Comparison of ENCODE assay signal across 18 cellular contexts in genomic region chr10:94429049-94429707, GRCh38. TPM values are rescaled to one million over a fixed set of nuclear protein-coding genes. Genes with fewer than 3 reads are reported as not detected.
A peak's percentile ranks its signal among the peaks of the same experiment; 100 is the strongest.
DNase-seq lines count a peak whose midpoint lies in the region; ATAC-seq, FAIRE-seq and TF ChIP-seq lines count a peak whose summit lies in the region.
"Had no signal": no experiment of that assay in that cellular context is flagged by ENCODE, and none has a peak within 500 bp of the region (broad histone marks: within the 10 kb centered on the region; RNA-seq: fewer than 3 reads in every experiment).

No MANE protein-coding gene starts in this region.

- H3K18ac ChIP-seq in mesenchymal stem cell (ENCODE audit: low read depth in 1 of 2, low read length in 2 of 2), result no peak overlapping the region

- H3K23ac ChIP-seq in mesenchymal stem cell (ENCODE audit: low read length in 2 of 2), result no peak overlapping the region

- FAIRE-seq in A204.1 (lab: Jason Lieb, UNC), result peak; percentile 64
- FAIRE-seq: K562 had no signal

- H3K27ac Mint-ChIP-seq in natural killer cell treated with Interleukin-12 subunit alpha and Interleukin-12 subunit beta and Interleukin-15 and Interleukin-18, amount 100 ng/mL, for 72 hours, result no peak overlapping the region
- H3K27ac Mint-ChIP-seq: type B pancreatic cell had no signal

- H2BK15ac ChIP-seq in mesenchymal stem cell (ENCODE audit: low read depth, poor library complexity, severe bottlenecking), result no peak overlapping the region

- H3K9me3 ChIP-seq in mesenchymal stem cell (ENCODE audit: control insufficient read depth, low read length) (peaks cover 9% of the 10 kb centered on the region), upper lobe of right lung (peaks cover 7% of the 10 kb centered on the region)

- H3K4me3 Mint-ChIP-seq in natural killer cell treated with Interleukin-12 subunit alpha and Interleukin-12 subunit beta and Interleukin-15 and Interleukin-18, amount 100 ng/mL, for 72 hours, result no peak overlapping the region
- H3K4me3 Mint-ChIP-seq: type B pancreatic cell had no signal

- no peak overlapping the region for H4K91ac ChIP-seq in mesenchymal stem cell (ENCODE audit: low read length)

- H2BK5ac ChIP-seq in mesenchymal stem cell (ENCODE audit: low read depth, low read length, poor library complexity, severe bottlenecking), result no peak overlapping the region

- H2AK5ac ChIP-seq in mesenchymal stem cell (ENCODE audit: low read length, severe bottlenecking), result no peak overlapping the region

- H3K4me1 ChIP-seq in mesenchymal stem cell (ENCODE audit: control insufficient read depth, insufficient read depth, low read depth, low read length), result peaks cover 11% of the 10 kb centered on the region
- H3K4me1 ChIP-seq in upper lobe of right lung, result peaks cover 6% of the 10 kb centered on the region
- H3K4me1 ChIP-seq: foreskin keratinocyte had no signal

- H4K8ac ChIP-seq in mesenchymal stem cell (ENCODE audit: low read length), result no peak overlapping the region

- peaks cover 0 to 13% of the 10 kb centered on the region in 2 donors for H3K27me3 Mint-ChIP-seq in natural killer cell treated with Interleukin-12 subunit alpha and Interleukin-12 subunit beta and Interleukin-15 and Interleukin-18, amount 100 ng/mL, for 72 hours
- H3K27me3 Mint-ChIP-seq: type B pancreatic cell had no signal

- H3K36me3 Mint-ChIP-seq in natural killer cell treated with Interleukin-12 subunit alpha and Interleukin-12 subunit beta and Interleukin-15 and Interleukin-18, amount 100 ng/mL, for 72 hours, result no peaks in the 10 kb centered on the region

- TF ChIP-seq CTCF in upper lobe of right lung (IDR thresholded peaks at IDR 0.05), result no peak

- intact Hi-C loops in left colon (cut with DNase I, micrococcal nuclease), result no loop called here
- intact Hi-C loops in upper lobe of right lung (cut with DNase I), result no loop called here

- H3K9me3 Mint-ChIP-seq in natural killer cell treated with Interleukin-12 subunit alpha and Interleukin-12 subunit beta and Interleukin-15 and Interleukin-18, amount 100 ng/mL, for 72 hours, result no peaks in the 10 kb centered on the region

- no CpG with 5 or more reads among the region's 1 CpG for WGBS in mesenchymal stem cell

- H3K4ac ChIP-seq in mesenchymal stem cell (ENCODE audit: low read depth in 1 of 2, low read length in 2 of 2), result no peak overlapping the region

- H3K36me3 ChIP-seq in mesenchymal stem cell (ENCODE audit: control insufficient read depth in 1 of 2, insufficient read depth in 2 of 2, low read depth in 1 of 2, low read length in 2 of 2) (no peaks in the 10 kb centered on the region), upper lobe of right lung (no peaks in the 10 kb centered on the region)

- DNase-seq in HS-27A (ENCODE audit: low read depth) (peak; percentile 15), fibroblast of gingiva (ENCODE audit: low read depth) (peak; percentile 65), mesenchymal stem cell (no peak), left colon (no peak), middle frontal gyrus (ENCODE audit: extremely low spot score, low spot score) (no peak), upper lobe of right lung (no peak)
- no peak for DNase-seq in natural killer cell treated with Interleukin-12 subunit alpha and Interleukin-12 subunit beta and Interleukin-15 and Interleukin-18, amount 100 ng/mL, for 72 hours (ENCODE audit: low spot score)
- DNase-seq: activated CD4-positive, alpha-beta T cell treated with anti-CD3 and anti-CD28 coated beads for 4 hours; activated T-cell treated with anti-CD3 and anti-CD28 coated beads, Interleukin-2, amount 50 U/mL, for 48 hours; dorsolateral prefrontal cortex; foreskin keratinocyte; NCI-H1105 treated with DMSO at 0.1 percent for 48 hours; NCI-H2171 treated with DMSO at 0.1 percent for 48 hours; NK-92 treated with Interleukin-12 subunit alpha and Interleukin-12 subunit beta, amount 100 ng/mL, for 24 hours; stimulated activated CD4-positive, alpha-beta T cell treated with anti-CD3 and anti-CD28 coated beads, Interleukin-4, amount 100 ng/mL, for 24 hours had no signal

- no peak overlapping the region for H3K4me2 ChIP-seq in mesenchymal stem cell (ENCODE audit: low read length, poor library complexity, severe bottlenecking)

- ATAC-seq in left colon, result no peak
- ATAC-seq in upper lobe of right lung, result no peak
- no peak for ATAC-seq in natural killer cell treated with Interleukin-12 subunit alpha and Interleukin-12 subunit beta and Interleukin-15 and Interleukin-18, amount 100 ng/mL, for 72 hours
- ATAC-seq: foreskin keratinocyte, K562 had no signal

- H3K4me3 ChIP-seq in mesenchymal stem cell (ENCODE audit: insufficient read depth in 1 of 2, low read depth in 1 of 2, low read length in 2 of 2), result peak overlapping the region in 1 of 2 experiments; percentile 40
- no peak overlapping the region for H3K4me3 ChIP-seq in upper lobe of right lung
- H3K4me3 ChIP-seq: dorsolateral prefrontal cortex, K562 had no signal

- H3K27ac ChIP-seq in mesenchymal stem cell (ENCODE audit: low read length, poor library complexity, severe bottlenecking), result peak overlapping the region; percentile 76
- H3K27ac ChIP-seq in upper lobe of right lung, result no peak overlapping the region
- H3K27ac ChIP-seq: foreskin keratinocyte had no signal

- no peak overlapping the region for H2BK120ac ChIP-seq in mesenchymal stem cell (ENCODE audit: low read depth, low read length)

- no peaks in the 10 kb centered on the region for H3K4me1 Mint-ChIP-seq in natural killer cell treated with Interleukin-12 subunit alpha and Interleukin-12 subunit beta and Interleukin-15 and Interleukin-18, amount 100 ng/mL, for 72 hours (ENCODE audit: low read depth in 2 of 2)

- peaks cover 20% of the 10 kb centered on the region for H3K79me1 ChIP-seq in mesenchymal stem cell (replicated peaks; ENCODE audit: low read length, poor library complexity, severe bottlenecking)

- H2AFZ ChIP-seq in mesenchymal stem cell (ENCODE audit: low read depth, low read length), result no peak overlapping the region

- H3K27me3 ChIP-seq in mesenchymal stem cell (ENCODE audit: control insufficient read depth in 1 of 2, insufficient read depth in 1 of 2, low read length in 2 of 2), result no peaks in the 10 kb centered on the region
- H3K27me3 ChIP-seq in upper lobe of right lung, result no peaks in the 10 kb centered on the region
- H3K27me3 ChIP-seq: dorsolateral prefrontal cortex, foreskin keratinocyte had no signal

- H3K9ac ChIP-seq in mesenchymal stem cell (ENCODE audit: low read length), result peak overlapping the region; percentile 32

- H3K14ac ChIP-seq in mesenchymal stem cell (ENCODE audit: low read length in 2 of 2), result no peak overlapping the region

- no peak overlapping the region for H2BK12ac ChIP-seq in mesenchymal stem cell (ENCODE audit: low read length in 2 of 2)

RNA-seq across cellular contexts. Expression of gene TBC1D12, which starts 26.8 kb away (rescaled TPM):
- polyA plus RNA-seq in mesenchymal stem cell (2013, experiment 1 of 2), result 5.7 TPM
- polyA plus RNA-seq in mesenchymal stem cell (2013, experiment 2 of 2), result 6.5 TPM
- total RNA-seq in left colon, result 10 to 100 TPM; 15.0 to 23.8 TPM
- 11.1 TPM for total RNA-seq in upper lobe of right lung
- total RNA-seq in natural killer cell treated with Interleukin-12 subunit alpha and Interleukin-12 subunit beta and Interleukin-15 and Interleukin-18, amount 100 ng/mL, for 72 hours, result 1 to 10 TPM; 1.5 to 1.6 TPM

Comparison
In these comparisons a context has a peak if more than half of its experiments do, and no peak if none do; other contexts are left out.
1. DNase-seq: peak in HS-27A (single experiment) and fibroblast of gingiva (single experiment); none in mesenchymal stem cell (single experiment), left colon (0 of 2), middle frontal gyrus (single experiment), upper lobe of right lung (single experiment) and natural killer cell treated with Interleukin-12 subunit alpha and Interleukin-12 subunit beta and Interleukin-15 and Interleukin-18, amount 100 ng/mL, for 72 hours (single experiment).